2 cellular contexts compared by ENCODE assay signal in genomic region chr15:71252036-71252898, GRCh38.
A peak's percentile ranks its signal among the peaks of the same experiment; 100 is the strongest.
TF ChIP-seq lines count a peak whose summit lies in the region.

No MANE protein-coding gene starts in this region.

TF ChIP-seq in HCT116, 20 proteins besides CTCF, POLR2A, EP300 and RAD21:
- TF ChIP-seq ZBTB33 (IDR thresholded peaks at IDR 0.05; ENCODE audit: extremely low read depth, insufficient replicate concordance, low read length) (no peak), EZH2 (IDR thresholded peaks at IDR 0.05) (no peak), CBX3 (IDR thresholded peaks at IDR 0.05; ENCODE audit: low read depth) (peak; percentile 31; the same call in 1 of the 2 replicates), SRF (IDR thresholded peaks at IDR 0.05; ENCODE audit: low read depth) (0 out of 2 replicates have a peak, but pooled peaks have one; percentile 28), POLR2AphosphoS5 (IDR thresholded peaks at IDR 0.05; ENCODE audit: low read depth, low read length) (peak; percentile 61), CEBPB (IDR thresholded peaks at IDR 0.05; ENCODE audit: low read depth) (peak; percentile 43; the same call in 1 of the 2 replicates), EZH2phosphoT487 (IDR thresholded peaks at IDR 0.05; ENCODE audit: borderline replicate concordance) (no peak), SIN3A (IDR thresholded peaks at IDR 0.05; ENCODE audit: low read depth) (0 out of 2 replicates have a peak, but pooled peaks have one; percentile 30), SP1 (IDR thresholded peaks at IDR 0.05; ENCODE audit: low read depth) (peak; percentile 76), TCF7L2 (IDR thresholded peaks at IDR 0.05; ENCODE audit: borderline replicate concordance, extremely low read depth, insufficient read depth, insufficient read length) (peak; percentile 36), FOSL1 (IDR thresholded peaks at IDR 0.05; ENCODE audit: low read depth) (peak; percentile 79), ZFX (IDR thresholded peaks at IDR 0.05) (no peak), REST (IDR thresholded peaks at IDR 0.05; ENCODE audit: low read depth) (no peak), YY1 (IDR thresholded peaks at IDR 0.05; ENCODE audit: extremely low read depth, insufficient replicate concordance, low read depth, low read length) (no peak), JUND (IDR thresholded peaks at IDR 0.05) (peak; percentile 88), ZNF274 (IDR thresholded peaks at IDR 0.05; ENCODE audit: low read depth, low read length) (no peak), ELF1 (IDR thresholded peaks at IDR 0.05; ENCODE audit: borderline replicate concordance, low read depth) (no peak), MAX (IDR thresholded peaks at IDR 0.05) (peak; percentile 38), ATF3 (IDR thresholded peaks at IDR 0.05) (no peak)

TF ChIP-seq in SK-N-SH, 30 proteins besides CTCF, POLR2A, EP300 and RAD21 (continued from another document):
- peak; percentile 30; the same call in 1 of the 2 replicates for TF ChIP-seq MEF2A (IDR thresholded peaks at IDR 0.05; ENCODE audit: borderline replicate concordance, low read depth)
- peak; percentile 24 for TF ChIP-seq GABPA (IDR thresholded peaks at IDR 0.05; ENCODE audit: low read depth)
- peak; percentile 44 for TF ChIP-seq ZBTB33 (IDR thresholded peaks at IDR 0.05; ENCODE audit: borderline replicate concordance, low read depth)
- TF ChIP-seq PBX3 (IDR thresholded peaks at IDR 0.05) = peak; percentile 81
- peak; percentile 65; the same call in 1 of the 2 replicates for TF ChIP-seq FOSL2 (IDR thresholded peaks at IDR 0.05; ENCODE audit: borderline replicate concordance, low read depth)
- TF ChIP-seq USF1 (IDR thresholded peaks at IDR 0.05; ENCODE audit: borderline replicate concordance, low read depth) = no peak
- TF ChIP-seq GATA2 (CRISPR knock-in tag; IDR thresholded peaks at IDR 0.05) = peak; percentile 75
- TF ChIP-seq RXRA (IDR thresholded peaks at IDR 0.05; ENCODE audit: borderline replicate concordance, low read depth) = peak; percentile 69; the same call in 1 of the 2 replicates
- peak; percentile 97 for TF ChIP-seq TCF12 (IDR thresholded peaks at IDR 0.05)
- TF ChIP-seq MAX (IDR thresholded peaks at IDR 0.05; ENCODE audit: low read depth) = peak; percentile 56
- 0 out of 2 replicates have a peak, but pooled peaks have one; percentile 25 for TF ChIP-seq YY1 (IDR thresholded peaks at IDR 0.05; ENCODE audit: low read depth)
